Comparison of ENCODE assay signal across 1 cellular context in the genomic region with DNA sequence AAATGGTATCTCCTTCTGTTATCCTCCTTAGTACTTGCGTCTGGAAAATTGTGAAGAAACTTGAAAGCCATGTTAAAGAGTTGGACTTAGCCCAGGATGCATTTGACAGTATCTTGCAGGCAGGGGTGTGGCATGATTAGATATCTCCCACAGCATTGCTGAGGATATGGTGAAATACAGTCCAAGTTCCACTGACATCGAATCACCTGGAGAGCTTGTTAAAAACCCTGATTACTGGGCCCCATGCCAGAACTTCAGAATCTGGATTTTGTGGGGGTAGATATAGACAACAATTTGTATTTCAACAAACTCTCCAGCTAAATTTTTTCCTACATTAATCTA.
TF ChIP-seq lines count a peak whose summit lies in the region.

No MANE protein-coding gene starts in this region.

TF ChIP-seq in SK-N-SH, 30 proteins besides CTCF, POLR2A, EP300 and RAD21 (continued from another document):
- TF ChIP-seq REST (IDR thresholded peaks at IDR 0.05; ENCODE audit: low read depth, low read length) (no peak), SMC3 (IDR thresholded peaks at IDR 0.05; ENCODE audit: low read depth, low read length) (no peak), USF1 (IDR thresholded peaks at IDR 0.05; ENCODE audit: borderline replicate concordance, low read depth) (no peak), TCF12 (IDR thresholded peaks at IDR 0.05) (no peak), TEAD4 (IDR thresholded peaks at IDR 0.05; ENCODE audit: borderline replicate concordance, insufficient read depth) (no peak), NRF1 (IDR thresholded peaks at IDR 0.05; ENCODE audit: low read depth, low read length) (no peak), GABPA (IDR thresholded peaks at IDR 0.05; ENCODE audit: low read depth) (no peak)
- TF ChIP-seq, protein P1, sequence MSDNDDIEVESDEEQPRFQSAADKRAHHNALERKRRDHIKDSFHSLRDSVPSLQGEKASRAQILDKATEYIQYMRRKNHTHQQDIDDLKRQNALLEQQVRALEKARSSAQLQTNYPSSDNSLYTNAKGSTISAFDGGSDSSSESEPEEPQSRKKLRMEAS (IDR thresholded peaks at IDR 0.05; ENCODE audit: low read depth): no peak
- TF ChIP-seq, protein P2, sequence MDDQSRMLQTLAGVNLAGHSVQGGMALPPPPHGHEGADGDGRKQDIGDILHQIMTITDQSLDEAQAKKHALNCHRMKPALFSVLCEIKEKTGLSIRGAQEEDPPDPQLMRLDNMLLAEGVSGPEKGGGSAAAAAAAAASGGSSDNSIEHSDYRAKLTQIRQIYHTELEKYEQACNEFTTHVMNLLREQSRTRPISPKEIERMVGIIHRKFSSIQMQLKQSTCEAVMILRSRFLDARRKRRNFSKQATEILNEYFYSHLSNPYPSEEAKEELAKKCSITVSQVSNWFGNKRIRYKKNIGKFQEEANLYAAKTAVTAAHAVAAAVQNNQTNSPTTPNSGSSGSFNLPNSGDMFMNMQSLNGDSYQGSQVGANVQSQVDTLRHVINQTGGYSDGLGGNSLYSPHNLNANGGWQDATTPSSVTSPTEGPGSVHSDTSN (IDR thresholded peaks at IDR 0.05): no peak
